In genomic region chr3:65230251-65231140, GRCh38 we compare ENCODE assay signal across 1 cellular context.
TF ChIP-seq lines count a peak whose summit lies in the region.

No MANE protein-coding gene starts in this region.

TF ChIP-seq in GM23338, 12 proteins besides CTCF, POLR2A, EP300 and RAD21 (continued from another document):
- TF ChIP-seq ZNF462 (CRISPR knock-in tag; IDR thresholded peaks at IDR 0.05) (no peak), EZH2 (IDR thresholded peaks at IDR 0.05; ENCODE audit: low read depth, unreplicated experiment) (no peak), NANOG (IDR thresholded peaks at IDR 0.05; ENCODE audit: borderline replicate concordance) (no peak), EZH2phosphoT487 (IDR thresholded peaks at IDR 0.05; ENCODE audit: unreplicated experiment) (no peak), ETS1 (IDR thresholded peaks at IDR 0.05) (no peak), POLR2AphosphoS5 (IDR thresholded peaks at IDR 0.05; ENCODE audit: low read depth) (no peak), ZNF114 (CRISPR knock-in tag; IDR thresholded peaks at IDR 0.05) (no peak), REST (IDR thresholded peaks at IDR 0.05; ENCODE audit: unreplicated experiment) (no peak), JUNB (IDR thresholded peaks at IDR 0.05; ENCODE audit: unreplicated experiment) (no peak)
